ENCODE assay signal across 16 cellular contexts in the genomic region with DNA sequence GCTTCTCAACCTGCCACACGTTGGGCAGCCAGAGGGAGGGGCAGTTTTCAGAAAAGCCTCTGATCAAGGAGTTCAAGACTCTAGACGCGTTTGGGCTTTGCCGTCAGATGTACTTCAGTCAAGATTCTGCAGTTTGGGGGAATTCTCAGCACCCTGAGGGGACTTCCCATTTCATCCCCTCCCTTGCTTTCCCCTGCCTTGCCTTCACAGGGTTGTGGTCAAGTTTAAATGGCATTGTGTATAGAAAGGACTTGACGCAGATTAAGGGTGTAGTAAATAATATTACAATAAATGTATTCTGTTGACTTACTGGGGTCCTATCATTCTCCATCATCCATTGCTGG.
DNase-seq lines count a peak whose midpoint lies in the region; ATAC-seq, FAIRE-seq and TF ChIP-seq lines count a peak whose summit lies in the region.
"Had no signal": no experiment of that assay in that cellular context is flagged by ENCODE, and none has a peak within 500 bp of the region (broad histone marks: within the 10 kb centered on the region; RNA-seq: fewer than 3 reads in every experiment).

No MANE protein-coding gene starts in this region.

- FAIRE-seq in kidney (lab: Jason Lieb, UNC), result no peak
- FAIRE-seq: G401.6 had no signal

- H3K36me3 ChIP-seq in kidney (ENCODE audit: control insufficient read depth in 1 of 2, insufficient read depth in 2 of 2, low read length in 2 of 2), result no peaks in the 10 kb centered on the region
- H3K36me3 ChIP-seq: BLaER1, tibial nerve had no signal

- H3K4me1 ChIP-seq in kidney (ENCODE audit: control insufficient read depth in 1 of 2, insufficient read depth in 1 of 2, low read depth in 1 of 2, low read length in 2 of 2), result peaks cover 8 to 9% of the 10 kb centered on the region in 2 donors
- H3K4me1 ChIP-seq: BLaER1 had no signal

- H3K4me3 ChIP-seq in GM12864 (ENCODE audit: low read depth, low read length) (no peak overlapping the region), kidney (ENCODE audit: low read length in 2 of 2) (no peak overlapping the region)
- H3K4me3 ChIP-seq: BLaER1, tibial nerve had no signal

- peaks cover 0 to 17% of the 10 kb centered on the region in 2 donors for H3K9me3 ChIP-seq in kidney (ENCODE audit: control insufficient read depth in 1 of 2, low read length in 2 of 2)

- H3K9ac ChIP-seq in kidney (ENCODE audit: low read length in 2 of 2), result no peak overlapping the region
- H3K9ac ChIP-seq: BLaER1 had no signal

- in situ Hi-C loops in G401 (cut with HindIII; ENCODE audit: low sequenced_read_pairs), result no loop called here

- ATAC-seq in GM19043 (IDR thresholded peaks at IDR 0.05; ENCODE audit: low read depth, unreplicated experiment) (peak; percentile 77), HG03108 (IDR thresholded peaks at IDR 0.05; ENCODE audit: unreplicated experiment) (peak; percentile 76)
- ATAC-seq: T-helper 17 cell had no signal

- DNase-seq in GM12864 (ENCODE audit: low read depth), result peak; percentile 3
- DNase-seq in kidney, result no peak
- no peak for DNase-seq in C1 segment of cervical spinal cord (lab: John Stamatoyannopoulos, UW)
- no peak for DNase-seq in Ammon's horn (ENCODE audit: low spot score)
- no peak for DNase-seq in amygdala (lab: John Stamatoyannopoulos, UW)
- DNase-seq in G401 (ENCODE audit: low spot score), result no peak
- DNase-seq: effector CD4-positive, alpha-beta T cell; head of caudate nucleus; KBM-7; NCI-H2029; T-helper 17 cell had no signal

- intact Hi-C loops in kidney (cut with DNase I), result no loop called here

- TF ChIP-seq CTCF in GM12864 (IDR thresholded peaks at IDR 0.05; ENCODE audit: low read depth, low read length, missing control alignments) (no peak), kidney (IDR thresholded peaks at IDR 0.05; ENCODE audit: borderline replicate concordance, extremely low read depth, insufficient read depth) (no peak)

- H3K27ac ChIP-seq in kidney (ENCODE audit: low read depth in 2 of 2, low read length in 2 of 2), result peak overlapping the region; percentile 60 to 78
- H3K27ac ChIP-seq: BLaER1, tibial nerve had no signal
